8 cellular contexts compared by ENCODE assay signal in genomic region chr1:239308701-239309333, GRCh38.
A peak's percentile ranks its signal among the peaks of the same experiment; 100 is the strongest.
DNase-seq lines count a peak whose midpoint lies in the region; ATAC-seq lines count a peak whose summit lies in the region.

No MANE protein-coding gene starts in this region.

- no peak overlapping the region for H2AFZ ChIP-seq in Karpas-422 (ENCODE audit: low read length)

- no peaks in the 10 kb centered on the region for H3K36me3 Mint-ChIP-seq in activated T-cell treated with anti-CD3 and anti-CD28 coated beads, Interleukin-2, amount 50 U/mL, for 4 hours (ENCODE audit: insufficient read depth)
- H3K36me3 Mint-ChIP-seq in activated CD4-positive, alpha-beta memory T cell treated with anti-CD3 and anti-CD28 coated beads, Interleukin-2, amount 10 ng/mL, durations not matched to agents 7 days and 5 days (ENCODE audit: low read depth): no peaks in the 10 kb centered on the region

- no peak overlapping the region for H3K4me3 Mint-ChIP-seq in activated T-cell treated with anti-CD3 and anti-CD28 coated beads, Interleukin-2, amount 50 U/mL, for 4 hours
- no peak overlapping the region for H3K4me3 Mint-ChIP-seq in activated CD4-positive, alpha-beta memory T cell treated with anti-CD3 and anti-CD28 coated beads, Interleukin-2, amount 10 ng/mL, durations not matched to agents 7 days and 5 days

- no peak overlapping the region for H3K27ac Mint-ChIP-seq in activated CD4-positive, alpha-beta memory T cell treated with anti-CD3 and anti-CD28 coated beads, Interleukin-2, amount 10 ng/mL, durations not matched to agents 7 days and 5 days

- no peak overlapping the region for H3K4me3 ChIP-seq in Karpas-422 (ENCODE audit: low read length)

- no peaks in the 10 kb centered on the region for H3K27me3 Mint-ChIP-seq in activated T-cell treated with anti-CD3 and anti-CD28 coated beads, Interleukin-2, amount 50 U/mL, for 4 hours (ENCODE audit: low read depth)
- H3K27me3 Mint-ChIP-seq in activated CD4-positive, alpha-beta memory T cell treated with anti-CD3 and anti-CD28 coated beads, Interleukin-2, amount 10 ng/mL, durations not matched to agents 7 days and 5 days: no peaks in the 10 kb centered on the region

- H3K4me1 ChIP-seq in Karpas-422 (ENCODE audit: low read length): no peaks in the 10 kb centered on the region

- no peak overlapping the region for H3K4me2 ChIP-seq in Karpas-422 (ENCODE audit: low read depth, low read length, poor library complexity, severe bottlenecking)

- H3K27me3 ChIP-seq in Karpas-422 (ENCODE audit: low read length): no peaks in the 10 kb centered on the region

- no peaks in the 10 kb centered on the region for H3K36me3 ChIP-seq in Karpas-422 (ENCODE audit: insufficient read depth, low read length)

- H3K9ac ChIP-seq in Karpas-422 (ENCODE audit: low read length): no peak overlapping the region

- peak; percentile 4 for DNase-seq in activated T-cell treated with anti-CD3 and anti-CD28 coated beads for 1 hour (ENCODE audit: low read depth)
- no peak for DNase-seq in activated T-cell treated with anti-CD3 and anti-CD28 coated beads, Interleukin-2, amount 50 U/mL, for 4 hours
- DNase-seq in Karpas-422: peak; percentile 55
- DNase-seq in activated CD4-positive, alpha-beta memory T cell treated with anti-CD3 and anti-CD28 coated beads, Interleukin-2, amount 10 ng/mL, durations not matched to agents 7 days and 5 days: peak; percentile 19
- DNase-seq in left colon: peak; percentile 35 to 71
- DNase-seq in DMS114 treated with DMSO at 0.1 percent for 48 hours (lab: John Stamatoyannopoulos, UW; ENCODE audit: unreplicated experiment): no peak

- H3K79me2 ChIP-seq in Karpas-422 (ENCODE audit: low read length): no peaks in the 10 kb centered on the region

- no peaks in the 10 kb centered on the region for H3K9me3 Mint-ChIP-seq in activated T-cell treated with anti-CD3 and anti-CD28 coated beads, Interleukin-2, amount 50 U/mL, for 4 hours
- H3K9me3 Mint-ChIP-seq in activated CD4-positive, alpha-beta memory T cell treated with anti-CD3 and anti-CD28 coated beads, Interleukin-2, amount 10 ng/mL, durations not matched to agents 7 days and 5 days: no peaks in the 10 kb centered on the region

- no peaks in the 10 kb centered on the region for H3K9me2 ChIP-seq in Karpas-422 (replicated peaks; ENCODE audit: insufficient read depth, low read length)

- H3K9me3 ChIP-seq in Karpas-422 (ENCODE audit: low read length): peaks cover 6% of the 10 kb centered on the region; the same call in 1 of the 2 replicates

- H3K4me1 Mint-ChIP-seq in activated T-cell treated with anti-CD3 and anti-CD28 coated beads, Interleukin-2, amount 50 U/mL, for 4 hours (ENCODE audit: low read depth): no peaks in the 10 kb centered on the region
- H3K4me1 Mint-ChIP-seq in activated CD4-positive, alpha-beta memory T cell treated with anti-CD3 and anti-CD28 coated beads, Interleukin-2, amount 10 ng/mL, durations not matched to agents 7 days and 5 days: no peaks in the 10 kb centered on the region

- H3K27ac ChIP-seq in Karpas-422 (ENCODE audit: low read length): no peak overlapping the region

- H4K20me1 ChIP-seq in Karpas-422 (ENCODE audit: insufficient read depth, low read depth, low read length): no peaks in the 10 kb centered on the region

- CTCF ChIA-PET in activated CD4-positive, alpha-beta memory T cell treated with anti-CD3 and anti-CD28 coated beads, Interleukin-2, amount 10 ng/mL, durations not matched to agents 7 days and 5 days (lab: Charles Lee): interaction anchor here (1.7 kb wide), 1 partner anchor 589 kb away, joined by 4 read pairs; no protein-coding TSS in a partner anchor

- POLR2A ChIA-PET in activated CD4-positive, alpha-beta memory T cell treated with anti-CD3 and anti-CD28 coated beads, Interleukin-2, amount 10 ng/mL, durations not matched to agents 7 days and 5 days (lab: Charles Lee): no interaction called here

- intact Hi-C loops in left colon (cut with DNase I, micrococcal nuclease): no loop called here

- no peak for ATAC-seq in activated T-cell treated with anti-CD3 and anti-CD28 coated beads, Interleukin-2, amount 50 U/mL, for 4 hours
- peak; percentile 83 for ATAC-seq in left colon
- ATAC-seq in HG02973 (IDR thresholded peaks at IDR 0.05; ENCODE audit: unreplicated experiment): no peak
- ATAC-seq in GM19455 (IDR thresholded peaks at IDR 0.05; ENCODE audit: unreplicated experiment): no peak

Comparison
In these comparisons a context has a peak if more than half of its experiments do, and no peak if none do; other contexts are left out.
1. DNase-seq: peak in activated T-cell treated with anti-CD3 and anti-CD28 coated beads for 1 hour (single experiment), Karpas-422 (single experiment), activated CD4-positive, alpha-beta memory T cell treated with anti-CD3 and anti-CD28 coated beads, Interleukin-2, amount 10 ng/mL, durations not matched to agents 7 days and 5 days (single experiment) and left colon (2 of 2); none in activated T-cell treated with anti-CD3 and anti-CD28 coated beads, Interleukin-2, amount 50 U/mL, for 4 hours (single experiment) and DMS114 treated with DMSO at 0.1 percent for 48 hours (single experiment).